In the genomic region with DNA sequence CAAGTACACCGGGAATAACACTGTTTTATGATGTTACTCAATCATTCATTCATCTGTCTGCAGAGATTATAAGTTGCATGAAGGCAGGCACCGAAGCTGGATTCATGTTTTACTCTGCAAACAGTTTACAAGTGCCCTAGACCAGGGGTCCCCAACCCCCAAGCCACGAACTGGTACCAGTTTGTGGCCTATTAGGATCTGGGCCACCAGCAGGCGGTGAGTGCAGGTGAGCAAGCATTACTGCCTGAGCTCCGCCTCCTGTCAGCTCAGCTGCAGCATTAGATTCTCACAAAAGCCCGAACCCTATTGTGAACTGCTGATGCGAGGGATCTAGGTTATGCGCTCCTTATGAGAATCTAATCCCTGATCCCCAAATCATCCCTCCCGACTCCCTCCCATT, we compare ENCODE assay signal across 26 cellular contexts.
"Had no signal": no experiment of that assay in that cellular context is flagged by ENCODE, and none has a peak within 500 bp of the region (broad histone marks: within the 10 kb centered on the region; RNA-seq: fewer than 3 reads in every experiment).

No MANE protein-coding gene starts in this region.

- H3K4me3 Mint-ChIP-seq: IgD-negative memory B cell had no signal

- H3K4me3 ChIP-seq: K562 had no signal

- ATAC-seq: K562, Panc1, PC-3 had no signal

- H3K9me2 ChIP-seq: SK-N-SH had no signal

- FAIRE-seq: HTR-8/SVneo had no signal

- H3K9me3 ChIP-seq: SK-N-SH had no signal

- DNase-seq: Kasumi-1; MM.1S; NCI-H1092 treated with DMSO at 0.1 percent for 48 hours; NCI-H1436; NCI-H187; NCI-H2029; NCI-H2081 treated with DMSO at 0.1 percent for 48 hours; NCI-H2171; NCI-H226; NCI-H446; NCI-H510A; NCI-H524 treated with DMSO at 0.1 percent for 48 hours; NCI-H69; NCI-H774; NK-92 treated with Interleukin-12 subunit alpha and Interleukin-12 subunit beta, amount 100 ng/mL, for 24 hours; PC-3; SHP77; SK-N-SH; SW 1271 had no signal

- H3K9me3 Mint-ChIP-seq: IgD-negative memory B cell had no signal

- H3K36me3 Mint-ChIP-seq: IgD-negative memory B cell had no signal

- H3K27ac ChIP-seq: HL-60, KMS-11, RWPE1 had no signal

- H3K4me2 ChIP-seq: KMS-11, SK-N-SH had no signal

- H3K9ac ChIP-seq: KMS-11, SK-N-SH had no signal
